In genomic region chr18:2337552-2338141, GRCh38 we compare ENCODE assay signal across 1 cellular context.
TF ChIP-seq lines count a peak whose summit lies in the region.

No MANE protein-coding gene starts in this region.

TF ChIP-seq in K562, 482 proteins besides CTCF, POLR2A, EP300 and RAD21 (continued from another document):
- TF ChIP-seq CHAMP1 (IDR thresholded peaks at IDR 0.05): peak; percentile 56; the same call in 1 of the 2 replicates
- no peak for TF ChIP-seq E2F5 (CRISPR knock-in tag; IDR thresholded peaks at IDR 0.05)
- TF ChIP-seq ZNF140 (CRISPR knock-in tag; IDR thresholded peaks at IDR 0.05): no peak
- no peak for TF ChIP-seq SFPQ (IDR thresholded peaks at IDR 0.05; ENCODE audit: low read depth, low read length)
- TF ChIP-seq STAG1 (CRISPR knock-in tag; IDR thresholded peaks at IDR 0.05; ENCODE audit: borderline replicate concordance): no peak
- peak in 1 of 2 experiments; percentile 27; a peak in 1 of 3 replicates for TF ChIP-seq CBX3 (IDR thresholded peaks at IDR 0.05; ENCODE audit: borderline replicate concordance in 1 of 2, low read length in 2 of 2)
